In genomic region chr13:24921881-24922280, GRCh38 we compare ENCODE assay signal across 1 cellular context.
TF ChIP-seq lines count a peak whose summit lies in the region.

No MANE protein-coding gene starts in this region.

TF ChIP-seq in SK-N-SH treated with all-trans-retinoic acid at 6 μM for 48 hours, 23 proteins besides CTCF, POLR2A, EP300 and RAD21 (continued from another document):
- TF ChIP-seq, protein P1, sequence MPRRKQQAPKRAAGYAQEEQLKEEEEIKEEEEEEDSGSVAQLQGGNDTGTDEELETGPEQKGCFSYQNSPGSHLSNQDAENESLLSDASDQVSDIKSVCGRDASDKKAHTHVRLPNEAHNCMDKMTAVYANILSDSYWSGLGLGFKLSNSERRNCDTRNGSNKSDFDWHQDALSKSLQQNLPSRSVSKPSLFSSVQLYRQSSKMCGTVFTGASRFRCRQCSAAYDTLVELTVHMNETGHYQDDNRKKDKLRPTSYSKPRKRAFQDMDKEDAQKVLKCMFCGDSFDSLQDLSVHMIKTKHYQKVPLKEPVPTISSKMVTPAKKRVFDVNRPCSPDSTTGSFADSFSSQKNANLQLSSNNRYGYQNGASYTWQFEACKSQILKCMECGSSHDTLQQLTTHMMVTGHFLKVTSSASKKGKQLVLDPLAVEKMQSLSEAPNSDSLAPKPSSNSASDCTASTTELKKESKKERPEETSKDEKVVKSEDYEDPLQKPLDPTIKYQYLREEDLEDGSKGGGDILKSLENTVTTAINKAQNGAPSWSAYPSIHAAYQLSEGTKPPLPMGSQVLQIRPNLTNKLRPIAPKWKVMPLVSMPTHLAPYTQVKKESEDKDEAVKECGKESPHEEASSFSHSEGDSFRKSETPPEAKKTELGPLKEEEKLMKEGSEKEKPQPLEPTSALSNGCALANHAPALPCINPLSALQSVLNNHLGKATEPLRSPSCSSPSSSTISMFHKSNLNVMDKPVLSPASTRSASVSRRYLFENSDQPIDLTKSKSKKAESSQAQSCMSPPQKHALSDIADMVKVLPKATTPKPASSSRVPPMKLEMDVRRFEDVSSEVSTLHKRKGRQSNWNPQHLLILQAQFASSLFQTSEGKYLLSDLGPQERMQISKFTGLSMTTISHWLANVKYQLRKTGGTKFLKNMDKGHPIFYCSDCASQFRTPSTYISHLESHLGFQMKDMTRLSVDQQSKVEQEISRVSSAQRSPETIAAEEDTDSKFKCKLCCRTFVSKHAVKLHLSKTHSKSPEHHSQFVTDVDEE (CRISPR knock-in tag; IDR thresholded peaks at IDR 0.05), result no peak
- TF ChIP-seq ZNF70 (CRISPR knock-in tag; IDR thresholded peaks at IDR 0.05) (no peak), RARB (CRISPR knock-in tag; IDR thresholded peaks at IDR 0.05) (no peak)
